In genomic region chr19:29075149-29075548, GRCh38 we compare ENCODE assay signal across 33 cellular contexts.
"Had no signal": no experiment of that assay in that cellular context is flagged by ENCODE, and none has a peak within 500 bp of the region (broad histone marks: within the 10 kb centered on the region; RNA-seq: fewer than 3 reads in every experiment).

No MANE protein-coding gene starts in this region.

- H3K36me3 ChIP-seq: adrenal gland, esophagus squamous epithelium, gastroesophageal sphincter had no signal

- H3K9me3 Mint-ChIP-seq: activated CD4-positive, alpha-beta memory T cell treated with anti-CD3 and anti-CD28 coated beads, Interleukin-2, amount 10 ng/mL, durations not matched to agents 7 days and 5 days; activated CD4-positive, alpha-beta T cell treated with anti-CD3 and anti-CD28 coated beads, Interleukin-2, amount 10 ng/mL, durations not matched to agents 7 days and 5 days; activated naive CD4-positive, alpha-beta T cell treated with anti-CD3 and anti-CD28 coated beads, Interleukin-2, amount 50 U/mL, for 72 hours; activated T-cell treated with anti-CD3 and anti-CD28 coated beads, Interleukin-2, amount 50 U/mL, for 4 hours; activated T-helper 17 cell treated with anti-CD3 and anti-CD28 coated beads, Interleukin-2, amount 50 U/mL, for 72 hours; effector memory CD8-positive, alpha-beta T cell had no signal

- H3K27ac ChIP-seq: adrenal gland, body of pancreas, epithelial cell of prostate, esophagus squamous epithelium, gastroesophageal sphincter, VCaP had no signal

- H3K4me1 Mint-ChIP-seq: activated CD4-positive, alpha-beta memory T cell treated with anti-CD3 and anti-CD28 coated beads, Interleukin-2, amount 10 ng/mL, durations not matched to agents 7 days and 5 days; activated CD4-positive, alpha-beta T cell treated with anti-CD3 and anti-CD28 coated beads, Interleukin-2, amount 10 ng/mL, durations not matched to agents 7 days and 5 days; activated naive CD4-positive, alpha-beta T cell treated with anti-CD3 and anti-CD28 coated beads, Interleukin-2, amount 10 ng/mL, durations not matched to agents 7 days and 5 days; activated T-helper 17 cell treated with anti-CD3 and anti-CD28 coated beads, Interleukin-2, amount 50 U/mL, for 72 hours; T-helper 17 cell had no signal

- H3K27me3 Mint-ChIP-seq: activated CD4-positive, alpha-beta memory T cell treated with anti-CD3 and anti-CD28 coated beads, Interleukin-2, amount 10 ng/mL, durations not matched to agents 7 days and 5 days; activated CD4-positive, alpha-beta T cell treated with anti-CD3 and anti-CD28 coated beads, Interleukin-2, amount 10 ng/mL, durations not matched to agents 7 days and 5 days; activated naive CD4-positive, alpha-beta T cell treated with anti-CD3 and anti-CD28 coated beads, Interleukin-2, amount 10 ng/mL, durations not matched to agents 7 days and 5 days; effector memory CD8-positive, alpha-beta T cell had no signal

- H3K4me3 ChIP-seq: adrenal gland, body of pancreas, esophagus squamous epithelium, gastroesophageal sphincter had no signal

- FAIRE-seq: colon, endometrium, endothelial cell of umbilical vein, TTC549 had no signal

- ATAC-seq: activated naive CD4-positive, alpha-beta T cell treated with anti-CD3 and anti-CD28 coated beads, Interleukin-2, amount 50 U/mL, for 72 hours; activated T-cell treated with anti-CD3 and anti-CD28 coated beads, Interleukin-2, amount 50 U/mL, for 4 hours; activated T-helper 17 cell treated with anti-CD3 and anti-CD28 coated beads, Interleukin-2, amount 50 U/mL, for 72 hours; body of pancreas; effector memory CD8-positive, alpha-beta T cell; gastroesophageal sphincter; T-helper 17 cell; WTC11 had no signal

- H3K27me3 ChIP-seq: adrenal gland, body of pancreas, esophagus squamous epithelium had no signal

- DNase-seq: activated CD4-positive, alpha-beta memory T cell treated with anti-CD3 and anti-CD28 coated beads, Interleukin-2, amount 10 ng/mL, durations not matched to agents 7 days and 5 days; activated CD4-positive, alpha-beta T cell treated with anti-CD3 and anti-CD28 coated beads for 1 hour; activated CD4-positive, alpha-beta T cell treated with anti-CD3 and anti-CD28 coated beads for 4 hours; activated CD4-positive, alpha-beta T cell treated with anti-CD3 and anti-CD28 coated beads, Interleukin-2, amount 10 ng/mL, durations not matched to agents 7 days and 5 days; activated CD4-positive, alpha-beta T cell treated with anti-CD3 and anti-CD28 coated beads, Interleukin-2, amount 50 U/mL, for 4 hours; activated CD8-positive, alpha-beta memory T cell treated with anti-CD3 and anti-CD28 coated beads for 24 hours; activated gamma-delta T cell; activated naive CD4-positive, alpha-beta T cell; activated naive CD4-positive, alpha-beta T cell treated with anti-CD3 and anti-CD28 coated beads, Interleukin-2, amount 10 ng/mL, durations not matched to agents 7 days and 5 days; activated T-cell treated with anti-CD3 and anti-CD28 coated beads, Interleukin-2, amount 50 U/mL, for 4 hours; adrenal gland; amygdala; aorta; body of pancreas; caudate nucleus; cortex of kidney; dermis blood vessel endothelial cell; effector CD4-positive, alpha-beta T cell; effector memory CD8-positive, alpha-beta T cell; esophagus squamous epithelium; foreskin melanocyte; T-helper 1 cell; T-helper 17 cell had no signal

- H3K27ac Mint-ChIP-seq: activated CD4-positive, alpha-beta memory T cell treated with anti-CD3 and anti-CD28 coated beads, Interleukin-2, amount 10 ng/mL, durations not matched to agents 7 days and 5 days; activated CD4-positive, alpha-beta T cell treated with anti-CD3 and anti-CD28 coated beads, Interleukin-2, amount 10 ng/mL, durations not matched to agents 7 days and 5 days; activated naive CD4-positive, alpha-beta T cell treated with anti-CD3 and anti-CD28 coated beads, Interleukin-2, amount 10 ng/mL, durations not matched to agents 7 days and 5 days; activated naive CD4-positive, alpha-beta T cell treated with anti-CD3 and anti-CD28 coated beads, Interleukin-2, amount 50 U/mL, for 72 hours; activated T-helper 17 cell treated with anti-CD3 and anti-CD28 coated beads, Interleukin-2, amount 50 U/mL, for 72 hours; effector memory CD8-positive, alpha-beta T cell; T-helper 17 cell; WTC11 had no signal

- H3K9me3 ChIP-seq: adrenal gland, body of pancreas, esophagus squamous epithelium, gastroesophageal sphincter had no signal

- H3K4me3 Mint-ChIP-seq: activated CD4-positive, alpha-beta memory T cell treated with anti-CD3 and anti-CD28 coated beads, Interleukin-2, amount 10 ng/mL, durations not matched to agents 7 days and 5 days; activated CD4-positive, alpha-beta T cell treated with anti-CD3 and anti-CD28 coated beads, Interleukin-2, amount 10 ng/mL, durations not matched to agents 7 days and 5 days; activated naive CD4-positive, alpha-beta T cell treated with anti-CD3 and anti-CD28 coated beads, Interleukin-2, amount 10 ng/mL, durations not matched to agents 7 days and 5 days; activated T-cell treated with anti-CD3 and anti-CD28 coated beads, Interleukin-2, amount 50 U/mL, for 4 hours; activated T-helper 17 cell treated with anti-CD3 and anti-CD28 coated beads, Interleukin-2, amount 50 U/mL, for 72 hours; effector memory CD8-positive, alpha-beta T cell; T-helper 17 cell; WTC11 had no signal

- H3K4me1 ChIP-seq: body of pancreas, esophagus squamous epithelium, gastroesophageal sphincter had no signal

- H3K36me3 Mint-ChIP-seq: activated naive CD4-positive, alpha-beta T cell treated with anti-CD3 and anti-CD28 coated beads, Interleukin-2, amount 10 ng/mL, durations not matched to agents 7 days and 5 days; activated naive CD4-positive, alpha-beta T cell treated with anti-CD3 and anti-CD28 coated beads, Interleukin-2, amount 50 U/mL, for 72 hours; WTC11 had no signal
